In the genomic region with DNA sequence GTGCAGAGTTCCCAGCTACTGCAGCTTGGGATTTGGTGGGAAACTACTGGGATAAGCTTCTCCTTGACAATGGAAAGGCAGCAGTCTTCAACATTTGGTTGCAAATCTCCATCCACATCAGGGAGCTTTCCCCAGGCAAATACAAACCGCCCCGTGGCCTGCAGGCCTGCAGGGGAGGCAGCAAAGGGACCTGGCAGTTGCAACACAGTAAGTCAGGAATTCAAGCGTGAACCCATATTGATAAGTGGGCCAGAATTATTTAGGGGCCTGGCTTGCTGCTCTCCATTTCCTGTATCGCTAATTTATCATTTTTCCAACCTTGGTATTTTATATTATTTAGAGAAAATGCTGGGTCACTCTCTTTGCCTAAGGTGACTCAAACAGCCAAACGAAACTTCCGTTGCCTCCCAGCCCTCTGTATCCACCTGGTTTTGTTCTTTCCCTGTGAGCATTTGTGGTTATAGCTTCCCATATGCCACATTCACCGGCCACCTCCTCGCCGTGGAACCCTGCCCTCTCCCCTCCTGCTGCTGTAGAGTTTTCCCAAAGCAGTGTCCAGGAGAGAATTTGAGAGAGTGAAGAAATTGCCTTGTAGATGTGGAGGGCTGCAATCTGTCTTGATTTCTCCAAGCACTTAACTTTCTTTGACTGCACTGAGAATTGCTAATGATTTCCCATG, we compare ENCODE assay signal across 13 cellular contexts. TPM values are rescaled to one million over a fixed set of nuclear protein-coding genes. Genes with fewer than 3 reads are reported as not detected.
DNase-seq lines count a peak whose midpoint lies in the region; ATAC-seq and TF ChIP-seq lines count a peak whose summit lies in the region.
"Had no signal": no experiment of that assay in that cellular context is flagged by ENCODE, and none has a peak within 500 bp of the region (broad histone marks: within the 10 kb centered on the region; RNA-seq: fewer than 3 reads in every experiment).

No MANE protein-coding gene starts in this region.

- H3K27ac Mint-ChIP-seq in activated naive CD8-positive, alpha-beta T cell treated with anti-CD3 and anti-CD28 coated beads, Interleukin-2, amount 10 ng/mL, durations not matched to agents 7 days and 5 days: peak overlapping the region; percentile 77
- peak overlapping the region; percentile 93 for H3K27ac Mint-ChIP-seq in glutamatergic neuron (ENCODE audit: unreplicated experiment)
- H3K27ac Mint-ChIP-seq: activated CD4-positive, alpha-beta T cell treated with anti-CD3 and anti-CD28 coated beads for 36 hours had no signal

- no peaks in the 10 kb centered on the region for H3K9me3 ChIP-seq in BLaER1 treated with 17β-estradiol and CSF1 and Interleukin-3, amounts not matched to agents 10 nM and 100 nM (replicated peaks in 1 of 11)

- POLR2A ChIA-PET in activated naive CD8-positive, alpha-beta T cell treated with anti-CD3 and anti-CD28 coated beads, Interleukin-2, amount 10 ng/mL, durations not matched to agents 7 days and 5 days (lab: Charles Lee): interaction anchor here (1.1 to 1.3 kb wide), 2 partner anchors 32 to 151 kb away, joined by 3 to 4 read pairs; a partner anchor contains a TSS

- H3K27ac ChIP-seq in BLaER1 treated with 17β-estradiol and CSF1 and Interleukin-3, amounts not matched to agents 10 nM and 100 nM: peak overlapping the region; percentile 39 to 88 (median 74)
- H3K27ac ChIP-seq: C4-2B had no signal

- ATAC-seq in HG02642 (IDR thresholded peaks at IDR 0.05; ENCODE audit: poor library complexity, unreplicated experiment): peak; percentile 1
- ATAC-seq in activated naive CD8-positive, alpha-beta T cell treated with anti-CD3 and anti-CD28 coated beads, Interleukin-2, amount 10 ng/mL, durations not matched to agents 7 days and 5 days (ENCODE audit: low read depth): no peak

- peak overlapping the region; percentile 63 to 94 (median 81) for H3K4me2 ChIP-seq in BLaER1 treated with 17β-estradiol and CSF1 and Interleukin-3, amounts not matched to agents 10 nM and 100 nM

- H3K9me3 Mint-ChIP-seq in activated naive CD8-positive, alpha-beta T cell treated with anti-CD3 and anti-CD28 coated beads, Interleukin-2, amount 10 ng/mL, durations not matched to agents 7 days and 5 days: peaks cover 1% of the 10 kb centered on the region
- no peaks in the 10 kb centered on the region for H3K9me3 Mint-ChIP-seq in glutamatergic neuron (ENCODE audit: unreplicated experiment)

- DNase-seq in activated naive CD8-positive, alpha-beta T cell treated with anti-CD3 and anti-CD28 coated beads, Interleukin-2, amount 10 ng/mL, durations not matched to agents 7 days and 5 days: no peak
- no peak for DNase-seq in glutamatergic neuron
- DNase-seq in Ammon's horn (ENCODE audit: low spot score): no peak
- no peak for DNase-seq in NCI-H1436 (lab: John Stamatoyannopoulos, UW)
- no peak for DNase-seq in NCI-H226
- no peak for DNase-seq in NCI-H526 (lab: John Stamatoyannopoulos, UW)
- DNase-seq: activated CD4-positive, alpha-beta T cell treated with anti-CD3 and anti-CD28 coated beads for 36 hours; activated effector memory CD4-positive, alpha-beta T cell treated with Interleukin-2 at 50 U/mL for 16 hours; NCI-H1092; retina had no signal

- H3K4me1 ChIP-seq in BLaER1 treated with 17β-estradiol and CSF1 and Interleukin-3, amounts not matched to agents 10 nM and 100 nM: peaks cover 42 to 74% (median 57%) of the 10 kb centered on the region in 10 experiments

- H3K27me3 ChIP-seq in BLaER1 treated with 17β-estradiol and CSF1 and Interleukin-3, amounts not matched to agents 10 nM and 100 nM: no peaks in the 10 kb centered on the region

- peak overlapping the region in 3 of 10 experiments; percentile 22 to 44 (median 31); a peak in 4 of 20 replicates for H3K4me3 ChIP-seq in BLaER1 treated with 17β-estradiol and CSF1 and Interleukin-3, amounts not matched to agents 10 nM and 100 nM

- no peak for TF ChIP-seq CTCF in glutamatergic neuron (IDR thresholded peaks at IDR 0.05; ENCODE audit: partially characterized antibody, unreplicated experiment)

- H3K4me1 Mint-ChIP-seq in activated naive CD8-positive, alpha-beta T cell treated with anti-CD3 and anti-CD28 coated beads, Interleukin-2, amount 10 ng/mL, durations not matched to agents 7 days and 5 days: peaks cover 73% of the 10 kb centered on the region
- peaks cover 33% of the 10 kb centered on the region for H3K4me1 Mint-ChIP-seq in glutamatergic neuron (ENCODE audit: low read depth, unreplicated experiment)

- H3K27me3 Mint-ChIP-seq in activated naive CD8-positive, alpha-beta T cell treated with anti-CD3 and anti-CD28 coated beads, Interleukin-2, amount 10 ng/mL, durations not matched to agents 7 days and 5 days: no peaks in the 10 kb centered on the region
- H3K27me3 Mint-ChIP-seq in glutamatergic neuron (ENCODE audit: unreplicated experiment): peaks cover 2% of the 10 kb centered on the region
- H3K27me3 Mint-ChIP-seq: activated CD4-positive, alpha-beta T cell treated with anti-CD3 and anti-CD28 coated beads for 36 hours had no signal

- no peaks in the 10 kb centered on the region for H4K20me1 ChIP-seq in BLaER1 treated with 17β-estradiol and CSF1 and Interleukin-3, amounts not matched to agents 10 nM and 100 nM

- peak overlapping the region; percentile 51 for H3K4me3 Mint-ChIP-seq in activated naive CD8-positive, alpha-beta T cell treated with anti-CD3 and anti-CD28 coated beads, Interleukin-2, amount 10 ng/mL, durations not matched to agents 7 days and 5 days
- peak overlapping the region; percentile 55 for H3K4me3 Mint-ChIP-seq in glutamatergic neuron (ENCODE audit: unreplicated experiment)
- H3K4me3 Mint-ChIP-seq: activated CD4-positive, alpha-beta T cell treated with anti-CD3 and anti-CD28 coated beads for 36 hours had no signal

- H3K36me3 Mint-ChIP-seq in activated naive CD8-positive, alpha-beta T cell treated with anti-CD3 and anti-CD28 coated beads, Interleukin-2, amount 10 ng/mL, durations not matched to agents 7 days and 5 days: peaks cover 25% of the 10 kb centered on the region
- H3K36me3 Mint-ChIP-seq in glutamatergic neuron (ENCODE audit: unreplicated experiment): peaks cover 10% of the 10 kb centered on the region

- H3K9ac ChIP-seq in BLaER1 treated with 17β-estradiol and CSF1 and Interleukin-3, amounts not matched to agents 10 nM and 100 nM: peak overlapping the region in 10 of 11 experiments; percentile 19 to 73 (median 50); a peak in 13 of 22 replicates

- peaks cover 0 to 22% (median 6%) of the 10 kb centered on the region in 11 experiments; a peak in 8 of 22 replicates for H3K36me3 ChIP-seq in BLaER1 treated with 17β-estradiol and CSF1 and Interleukin-3, amounts not matched to agents 10 nM and 100 nM

RNA-seq across cellular contexts. Expression of a gene that starts 34.8 kb away (rescaled TPM):
- total RNA-seq in activated naive CD8-positive, alpha-beta T cell treated with anti-CD3 and anti-CD28 coated beads, Interleukin-2, amount 10 ng/mL, durations not matched to agents 7 days and 5 days: 10 to 100 TPM; 10.4 to 14.6 TPM
- 2.6 TPM for total RNA-seq in glutamatergic neuron (ENCODE audit: unreplicated experiment)
